Comparison of ENCODE assay signal across 9 cellular contexts in genomic region chr10:73586583-73586984, GRCh38. TPM values are rescaled to one million over a fixed set of nuclear protein-coding genes. Genes with fewer than 3 reads are reported as not detected.
DNase-seq lines count a peak whose midpoint lies in the region; ATAC-seq and TF ChIP-seq lines count a peak whose summit lies in the region.
"Had no signal": no experiment of that assay in that cellular context is flagged by ENCODE, and none has a peak within 500 bp of the region (broad histone marks: within the 10 kb centered on the region; RNA-seq: fewer than 3 reads in every experiment).

No MANE protein-coding gene starts in this region.

- H3K4me2 ChIP-seq in PC-9 (peak overlapping the region; percentile 63), osteoblast (ENCODE audit: insufficient read depth, low read length) (peak overlapping the region; percentile 60)

- BruUV-seq in PC-9 (replicated peaks; lab: Mats Ljungman, UMichigan), result no TSS peak

- peak overlapping the region; percentile 68 for H3K27ac ChIP-seq in PC-9
- H3K27ac ChIP-seq in esophagus squamous epithelium, result peak overlapping the region in 3 of 4 donors; percentile 37 to 65 (median 55)
- H3K27ac ChIP-seq in osteoblast (ENCODE audit: low read depth, low read length), result peak overlapping the region; percentile 54

- H3F3A ChIP-seq in PC-9 (ENCODE audit: insufficient read depth, low read depth), result peaks cover 52% of the 10 kb centered on the region

- no peaks in the 10 kb centered on the region for H3K9me2 ChIP-seq in PC-9 (ENCODE audit: insufficient read depth)

- no peak for TF ChIP-seq CTCF in AG10803 (conservative IDR thresholded peaks at IDR 0.05; ENCODE audit: low read length)
- no peak for TF ChIP-seq CTCF in PC-9 (conservative IDR thresholded peaks at IDR 0.05)
- no peak for TF ChIP-seq CTCF in esophagus squamous epithelium (IDR thresholded peaks at IDR 0.05)
- no peak for TF ChIP-seq CTCF in osteoblast (IDR thresholded peaks at IDR 0.05; ENCODE audit: extremely low read depth, low read depth, low read length)

- CTCF ChIA-PET in PC-9 (lab: Charles Lee), result no interaction called here

- ATAC-seq in GM21528 (IDR thresholded peaks at IDR 0.05; ENCODE audit: low FRiP score, unreplicated experiment), result no peak
- no peak for ATAC-seq in GM19463 (IDR thresholded peaks at IDR 0.05; ENCODE audit: unreplicated experiment)

- H2AFZ ChIP-seq in PC-9, result no peak overlapping the region
- H2AFZ ChIP-seq in osteoblast (ENCODE audit: low read length), result no peak overlapping the region

- no peak for TF ChIP-seq POLR2A in esophagus squamous epithelium (IDR thresholded peaks at IDR 0.05)

- H3K9me3 ChIP-seq in PC-9 (ENCODE audit: insufficient read depth, low read depth) (peaks cover 7% of the 10 kb centered on the region; the same call in 1 of the 2 replicates), esophagus squamous epithelium (no peaks in the 10 kb centered on the region), osteoblast (ENCODE audit: low read depth, low read length) (peaks cover 3% of the 10 kb centered on the region)

- H3K27me3 ChIP-seq in PC-9 (ENCODE audit: insufficient read depth, low read depth) (no peaks in the 10 kb centered on the region), esophagus squamous epithelium (no peaks in the 10 kb centered on the region), osteoblast (ENCODE audit: insufficient read depth, low read length) (no peaks in the 10 kb centered on the region)

- H4K20me1 ChIP-seq in PC-9 (ENCODE audit: insufficient read depth) (no peaks in the 10 kb centered on the region), osteoblast (ENCODE audit: insufficient read depth, low read length) (no peaks in the 10 kb centered on the region)

- DNase-seq in AG10803 (ENCODE audit: low read depth) (peak; percentile 77), PC-9 (peak; percentile 17 to 93), esophagus squamous epithelium (lab: John Stamatoyannopoulos, UW) (no peak), osteoblast (ENCODE audit: insufficient read length, low spot score, missing footprints) (peak; percentile 86), islet precursor cell (no peak), T-helper 9 cell (no peak)
- DNase-seq: DMS79 had no signal

- H3K4me3 ChIP-seq in AG10803 (ENCODE audit: low read length) (no peak overlapping the region), PC-9 (peak overlapping the region; percentile 13; the same call in 1 of the 2 replicates), esophagus squamous epithelium (no peak overlapping the region), osteoblast (ENCODE audit: insufficient read depth, low read length) (no peak overlapping the region)

- H3K36me3 ChIP-seq in PC-9 (ENCODE audit: low read depth) (0 out of 2 replicates have a peak, but pooled peaks cover 6% of the 10 kb centered on the region), esophagus squamous epithelium (no peaks in the 10 kb centered on the region), osteoblast (ENCODE audit: insufficient read depth, low read length) (no peaks in the 10 kb centered on the region)

- intact Hi-C loops in PC-9 (cut with micrococcal nuclease; ENCODE audit: unreplicated experiment) (no loop called here), esophagus squamous epithelium (cut with DNase I) (no loop called here)

- H3K4me1 ChIP-seq in PC-9 (replicated peaks; ENCODE audit: insufficient read depth) (peaks cover 58% of the 10 kb centered on the region), esophagus squamous epithelium (peaks cover 0 to 54% (median 6%) of the 10 kb centered on the region in 3 donors), osteoblast (ENCODE audit: insufficient read depth, low read length) (peaks cover 35% of the 10 kb centered on the region)

- 9 to 14% methylated on average over 1 of the region's 1 CpG for WGBS in esophagus squamous epithelium, 2 donors

- peaks cover 50% of the 10 kb centered on the region for H3K79me2 ChIP-seq in PC-9 (ENCODE audit: low read depth)
- peaks cover 2% of the 10 kb centered on the region for H3K79me2 ChIP-seq in osteoblast (ENCODE audit: insufficient read depth, low read length)

- POLR2A ChIA-PET in PC-9 (lab: Charles Lee; ENCODE audit: unreplicated experiment), result interaction anchor here (0.6 to 0.7 kb wide), 4 partner anchors 10 to 377 kb away, joined by 3 to 7 read pairs (median 5); no protein-coding TSS in a partner anchor

RNA-seq across cellular contexts. Expression of gene USP54, which starts 4.6 kb away (rescaled TPM):
- total RNA-seq in PC-9 (2021) (38.3 and 52.4 TPM in 2 replicates), esophagus squamous epithelium (10 to 100 TPM; 17.8 to 37.4 (median 32.7) TPM), osteoblast (23.0 and 25.0 TPM in 2 replicates)

RNA-seq across cellular contexts. Expression of gene MYOZ1, which starts 54.7 kb away (rescaled TPM):
- total RNA-seq in PC-9 (2021) (0.22 and 0.75 TPM in 2 replicates), esophagus squamous epithelium (1 to 10 TPM in 1 of 4 donors, under 1 TPM in 2, not detected in 1; 0.19 to 1.2 (median 0.79) TPM), osteoblast (not detected in 2 replicates)

Comparison
In these comparisons a context has a peak if more than half of its experiments do, and no peak if none do; other contexts are left out.
1. DNase-seq: peak in AG10803 (single experiment), PC-9 (2 of 2) and osteoblast (single experiment); none in esophagus squamous epithelium (single experiment), islet precursor cell (single experiment) and T-helper 9 cell (single experiment).
2. Peak in every context shown above with its lines, with median percentiles within 50 percentile points of each other: H3K27ac ChIP-seq.